ENCODE assay signal across 2 cellular contexts in the genomic region with DNA sequence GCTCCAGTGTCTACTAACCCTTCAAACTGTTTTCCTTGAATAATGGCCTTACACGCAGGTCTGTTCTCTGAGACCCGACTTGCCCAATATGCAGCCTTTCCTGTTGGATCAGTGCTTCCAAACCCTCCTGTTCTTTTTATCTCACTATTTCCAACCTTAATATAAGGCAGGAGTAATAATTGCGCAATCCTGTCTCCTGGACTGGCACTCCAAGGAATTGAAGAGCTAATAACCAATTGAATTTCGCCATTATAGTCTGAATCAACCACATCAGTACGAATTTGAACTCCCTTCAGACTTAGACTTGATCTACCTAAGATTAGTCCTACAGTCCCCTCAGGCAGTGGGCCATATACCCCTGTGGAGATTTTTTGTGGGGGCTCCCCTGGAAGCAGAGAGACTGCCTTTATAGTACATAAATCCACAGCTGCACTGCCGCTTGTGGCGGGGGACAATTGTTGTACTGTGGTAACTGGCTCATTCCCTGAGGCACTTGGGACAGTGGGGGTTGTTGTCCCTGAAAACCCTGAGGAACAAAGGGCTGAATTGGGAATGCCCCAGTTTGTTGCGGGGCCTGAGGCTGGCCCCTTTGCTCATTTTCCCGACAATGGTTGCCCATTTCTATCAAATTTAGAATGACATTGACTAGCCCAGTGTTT.
TF ChIP-seq lines count a peak whose summit lies in the region.
"Not testable (repeated sequence)": the region's sequence is repeated elsewhere in the genome, so short reads cannot be mapped to it uniquely, and the experiment has no call there.

No MANE protein-coding gene starts in this region.

TF ChIP-seq in K562, 482 proteins besides CTCF, POLR2A, EP300 and RAD21:
- 0 out of 2 replicates have a peak, but pooled peaks have one; percentile 50 for TF ChIP-seq ATF3 (IDR thresholded peaks at IDR 0.05)
- TF ChIP-seq ATF3 (CRISPR knock-in tag; conservative IDR thresholded peaks at IDR 0.05), result not testable (repeated sequence)
- TF ChIP-seq, protein P1, sequence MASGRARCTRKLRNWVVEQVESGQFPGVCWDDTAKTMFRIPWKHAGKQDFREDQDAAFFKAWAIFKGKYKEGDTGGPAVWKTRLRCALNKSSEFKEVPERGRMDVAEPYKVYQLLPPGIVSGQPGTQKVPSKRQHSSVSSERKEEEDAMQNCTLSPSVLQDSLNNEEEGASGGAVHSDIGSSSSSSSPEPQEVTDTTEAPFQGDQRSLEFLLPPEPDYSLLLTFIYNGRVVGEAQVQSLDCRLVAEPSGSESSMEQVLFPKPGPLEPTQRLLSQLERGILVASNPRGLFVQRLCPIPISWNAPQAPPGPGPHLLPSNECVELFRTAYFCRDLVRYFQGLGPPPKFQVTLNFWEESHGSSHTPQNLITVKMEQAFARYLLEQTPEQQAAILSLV (tag; IDR thresholded peaks at IDR 0.05), result peak; percentile 87
- TF ChIP-seq CEBPB (tag; IDR thresholded peaks at IDR 0.05), result peak; percentile 99
- TF ChIP-seq DACH1 (IDR thresholded peaks at IDR 0.05; ENCODE audit: partially characterized antibody), result peak; percentile 69
- peak; percentile 82 for TF ChIP-seq CEBPG (CRISPR knock-in tag; IDR thresholded peaks at IDR 0.05)
- peak; percentile 83 to 98 for TF ChIP-seq CEBPG (tag; conservative IDR thresholded peaks at IDR 0.05 in 1 of 2, IDR thresholded peaks at IDR 0.05 in 1 of 2)
- TF ChIP-seq TRIM24 (IDR thresholded peaks at IDR 0.05), result 0 out of 4 replicates have a peak, but pooled peaks have one; percentile 19 to 33

TF ChIP-seq in H1, 55 proteins besides CTCF, POLR2A, EP300 and RAD21:
- peak; percentile 82; the same call in 1 of the 2 replicates for TF ChIP-seq CEBPB (IDR thresholded peaks at IDR 0.05; ENCODE audit: low read depth, low read length)
TF ChIP-seq in H1: peak in this region for 1; not testable (repeated sequence) for 54.
